1 cellular context compared by ENCODE assay signal in the genomic region with DNA sequence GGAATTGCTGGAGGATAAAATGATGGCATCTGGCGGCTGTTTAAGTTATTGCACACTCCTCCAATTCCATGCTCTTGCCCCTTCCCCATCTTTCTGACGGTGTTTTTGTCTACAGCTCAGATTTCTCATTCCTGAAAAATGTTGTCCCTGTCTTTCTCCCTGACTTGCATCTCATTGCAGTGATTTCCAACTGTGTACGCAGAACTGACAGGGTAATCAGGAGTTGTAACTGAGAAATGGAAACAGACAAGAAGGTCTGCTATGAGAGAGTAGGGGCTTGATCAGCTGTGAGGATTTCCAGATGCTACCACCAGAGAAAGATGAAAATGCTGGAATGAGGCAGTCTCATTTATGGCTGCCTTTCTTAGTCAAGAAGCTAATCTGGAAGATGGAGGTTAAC.
TF ChIP-seq lines count a peak whose summit lies in the region.

No MANE protein-coding gene starts in this region.

TF ChIP-seq in SK-N-SH treated with all-trans-retinoic acid at 6 μM for 48 hours, 23 proteins besides CTCF, POLR2A, EP300 and RAD21 (continued from another document):
- TF ChIP-seq, protein P1, sequence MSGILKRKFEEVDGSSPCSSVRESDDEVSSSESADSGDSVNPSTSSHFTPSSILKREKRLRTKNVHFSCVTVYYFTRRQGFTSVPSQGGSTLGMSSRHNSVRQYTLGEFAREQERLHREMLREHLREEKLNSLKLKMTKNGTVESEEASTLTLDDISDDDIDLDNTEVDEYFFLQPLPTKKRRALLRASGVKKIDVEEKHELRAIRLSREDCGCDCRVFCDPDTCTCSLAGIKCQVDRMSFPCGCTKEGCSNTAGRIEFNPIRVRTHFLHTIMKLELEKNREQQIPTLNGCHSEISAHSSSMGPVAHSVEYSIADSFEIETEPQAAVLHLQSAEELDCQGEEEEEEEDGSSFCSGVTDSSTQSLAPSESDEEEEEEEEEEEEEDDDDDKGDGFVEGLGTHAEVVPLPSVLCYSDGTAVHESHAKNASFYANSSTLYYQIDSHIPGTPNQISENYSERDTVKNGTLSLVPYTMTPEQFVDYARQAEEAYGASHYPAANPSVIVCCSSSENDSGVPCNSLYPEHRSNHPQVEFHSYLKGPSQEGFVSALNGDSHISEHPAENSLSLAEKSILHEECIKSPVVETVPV (CRISPR knock-in tag; IDR thresholded peaks at IDR 0.05) = no peak
- TF ChIP-seq, protein P2, sequence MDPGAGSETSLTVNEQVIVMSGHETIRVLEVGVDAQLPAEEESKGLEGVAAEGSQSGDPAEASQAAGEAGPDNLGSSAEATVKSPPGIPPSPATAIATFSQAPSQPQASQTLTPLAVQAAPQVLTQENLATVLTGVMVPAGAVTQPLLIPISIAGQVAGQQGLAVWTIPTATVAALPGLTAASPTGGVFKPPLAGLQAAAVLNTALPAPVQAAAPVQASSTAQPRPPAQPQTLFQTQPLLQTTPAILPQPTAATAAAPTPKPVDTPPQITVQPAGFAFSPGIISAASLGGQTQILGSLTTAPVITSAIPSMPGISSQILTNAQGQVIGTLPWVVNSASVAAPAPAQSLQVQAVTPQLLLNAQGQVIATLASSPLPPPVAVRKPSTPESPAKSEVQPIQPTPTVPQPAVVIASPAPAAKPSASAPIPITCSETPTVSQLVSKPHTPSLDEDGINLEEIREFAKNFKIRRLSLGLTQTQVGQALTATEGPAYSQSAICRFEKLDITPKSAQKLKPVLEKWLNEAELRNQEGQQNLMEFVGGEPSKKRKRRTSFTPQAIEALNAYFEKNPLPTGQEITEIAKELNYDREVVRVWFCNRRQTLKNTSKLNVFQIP (CRISPR knock-in tag; IDR thresholded peaks at IDR 0.05; ENCODE audit: borderline replicate concordance, low read depth) = no peak
- TF ChIP-seq ZC3H10 (CRISPR knock-in tag; IDR thresholded peaks at IDR 0.05) (no peak), ESRRG (CRISPR knock-in tag; IDR thresholded peaks at IDR 0.05) (no peak), TCF4 (CRISPR knock-in tag; IDR thresholded peaks at IDR 0.05; ENCODE audit: borderline replicate concordance) (no peak)
